Comparison of ENCODE assay signal across 23 cellular contexts in genomic region chr2:10507106-10507505, GRCh38. TPM values are rescaled to one million over a fixed set of nuclear protein-coding genes. Genes with fewer than 3 reads are reported as not detected.
A peak's percentile ranks its signal among the peaks of the same experiment; 100 is the strongest.
DNase-seq lines count a peak whose midpoint lies in the region; ATAC-seq and TF ChIP-seq lines count a peak whose summit lies in the region.
"Had no signal": no experiment of that assay in that cellular context is flagged by ENCODE, and none has a peak within 500 bp of the region (broad histone marks: within the 10 kb centered on the region; RNA-seq: fewer than 3 reads in every experiment).

No MANE protein-coding gene starts in this region.

- DNase-seq in activated CD8-positive, alpha-beta memory T cell treated with anti-CD3 and anti-CD28 coated beads, Interleukin-2, amount 50 U/mL, for 48 hours, result peak; percentile 32
- no peak for DNase-seq in activated CD8-positive, alpha-beta memory T cell treated with anti-CD3 and anti-CD28 coated beads, Interleukin-2, amount 10 ng/mL, durations not matched to agents 7 days and 5 days
- DNase-seq in H9, result no peak
- DNase-seq in mesenteric fat pad (ENCODE audit: low spot score), result peak; percentile 65
- DNase-seq in stomach, result peak; percentile 9
- DNase-seq: AML-193, C1 segment of cervical spinal cord, DND-41, GM23248, MM.1S, NCI-H1048, NCI-H1436, NCI-H187 treated with DMSO at 0.1 percent for 48 hours, NCI-H2107, NCI-H446 treated with DMSO at 0.1 percent for 48 hours, NCI-H526 treated with DMSO at 0.1 percent for 48 hours had no signal

- no peak for TF ChIP-seq POLR2A in stomach (IDR thresholded peaks at IDR 0.05)

- H3K79me1 ChIP-seq in H9 (ENCODE audit: insufficient read depth, low read depth, low read length, poor library complexity, severe bottlenecking), result no peaks in the 10 kb centered on the region

- H3K27ac ChIP-seq in H9 (ENCODE audit: insufficient read length, low read depth, low read length) (no peak overlapping the region), stomach (no peak overlapping the region)
- H3K27ac ChIP-seq: GM23248, SJSA1 had no signal

- no peak overlapping the region for H3K23ac ChIP-seq in H9 (ENCODE audit: insufficient read length, low read depth, low read length)

- no peak overlapping the region for H2BK12ac ChIP-seq in H9 (ENCODE audit: insufficient read length, low read depth, low read length)

- no peak overlapping the region for H2AFZ ChIP-seq in H9 (ENCODE audit: low read length)
- H2AFZ ChIP-seq: GM23248 had no signal

- H3K4me1 ChIP-seq in H9 (ENCODE audit: insufficient read depth, low read length), result no peaks in the 10 kb centered on the region
- no peaks in the 10 kb centered on the region for H3K4me1 ChIP-seq in stomach
- H3K4me1 ChIP-seq: SJSA1 had no signal

- TF ChIP-seq EP300 in stomach (IDR thresholded peaks at IDR 0.05), result no peak

- H4K91ac ChIP-seq in H9 (ENCODE audit: insufficient read length, low read depth, low read length), result no peak overlapping the region

- H3K23me2 ChIP-seq in H9 (ENCODE audit: insufficient read length, low read depth, low read length, poor library complexity, severe bottlenecking), result no peaks in the 10 kb centered on the region

- H3K9me3 Mint-ChIP-seq in activated CD8-positive, alpha-beta memory T cell treated with anti-CD3 and anti-CD28 coated beads, Interleukin-2, amount 10 ng/mL, durations not matched to agents 7 days and 5 days (ENCODE audit: low read depth), result no peaks in the 10 kb centered on the region
- H3K9me3 Mint-ChIP-seq in H9, result no peaks in the 10 kb centered on the region
- no peaks in the 10 kb centered on the region for H3K9me3 Mint-ChIP-seq in activated T-helper 17 cell treated with anti-CD3 and anti-CD28 coated beads, Interleukin-2, amount 50 U/mL, for 72 hours
- H3K9me3 Mint-ChIP-seq: CD8-positive, alpha-beta T cell had no signal

- no peak overlapping the region for H2BK120ac ChIP-seq in H9 (ENCODE audit: low read depth, low read length, poor library complexity, severe bottlenecking)

- no peak overlapping the region for H3K14ac ChIP-seq in H9 (ENCODE audit: insufficient read depth, low read length)

- no peak overlapping the region for H3K9ac ChIP-seq in H9 (ENCODE audit: extremely low read depth, insufficient read length, low read length)
- H3K9ac ChIP-seq: GM23248 had no signal

- H3K4ac ChIP-seq in H9 (ENCODE audit: low read depth, low read length), result no peak overlapping the region

- no peak overlapping the region for H2AK5ac ChIP-seq in H9 (ENCODE audit: insufficient read length, low read length)

- CTCF ChIA-PET in activated CD8-positive, alpha-beta memory T cell treated with anti-CD3 and anti-CD28 coated beads, Interleukin-2, amount 10 ng/mL, durations not matched to agents 7 days and 5 days (lab: Charles Lee), result no interaction called here

- H3K4me2 ChIP-seq in H9 (ENCODE audit: insufficient read depth, insufficient read length, low read length), result no peak overlapping the region

- no peak overlapping the region for H3K56ac ChIP-seq in H9 (ENCODE audit: insufficient read length, low read depth, low read length)

- H3K4me3 ChIP-seq in stomach, result no peak overlapping the region
- H3K4me3 ChIP-seq: GM12878, GM23248, SJSA1 had no signal

- no peak overlapping the region for H2BK15ac ChIP-seq in H9 (ENCODE audit: low read depth, low read length)

- TF ChIP-seq CTCF in H9 (conservative IDR thresholded peaks at IDR 0.05) (peak; percentile 13; the same call in 1 of the 3 replicates), stomach (IDR thresholded peaks at IDR 0.05) (no peak)

- WGBS in H9 (ENCODE audit: extremely low coverage, insufficient read length, low lambda C conversion rate), result no CpG with 5 or more reads among the region's 8 CpGs
- 79 to 92% (median 92%) methylated on average over 4 to 8 of the region's 8 CpGs for WGBS in stomach, 5 donors

- no peak overlapping the region for H2BK5ac ChIP-seq in H9 (ENCODE audit: insufficient read length, low read length)

- H3K27me3 ChIP-seq in H9 (ENCODE audit: insufficient read depth, low read length) (no peaks in the 10 kb centered on the region), stomach (no peaks in the 10 kb centered on the region)
- H3K27me3 ChIP-seq: SJSA1 had no signal

- no peaks in the 10 kb centered on the region for H3K4me1 Mint-ChIP-seq in activated CD8-positive, alpha-beta memory T cell treated with anti-CD3 and anti-CD28 coated beads, Interleukin-2, amount 10 ng/mL, durations not matched to agents 7 days and 5 days
- H3K4me1 Mint-ChIP-seq in H9, result peaks cover 5 to 7% of the 10 kb centered on the region in 2 experiments; a peak in 3 of 4 replicates
- peaks cover 3% of the 10 kb centered on the region for H3K4me1 Mint-ChIP-seq in activated T-helper 17 cell treated with anti-CD3 and anti-CD28 coated beads, Interleukin-2, amount 50 U/mL, for 72 hours

- no peak for ATAC-seq in activated CD8-positive, alpha-beta memory T cell treated with anti-CD3 and anti-CD28 coated beads, Interleukin-2, amount 10 ng/mL, durations not matched to agents 7 days and 5 days
- ATAC-seq in HG03439 (IDR thresholded peaks at IDR 0.05; ENCODE audit: unreplicated experiment) (no peak), GM21360 (IDR thresholded peaks at IDR 0.05; ENCODE audit: unreplicated experiment) (no peak)
- ATAC-seq in activated T-helper 17 cell treated with anti-CD3 and anti-CD28 coated beads, Interleukin-2, amount 50 U/mL, for 72 hours (replicated peaks), result no peak
- ATAC-seq: CD8-positive, alpha-beta T cell; GM12878; Right ventricle myocardium inferior had no signal

- no peak overlapping the region for H4K8ac ChIP-seq in H9 (replicated peaks; ENCODE audit: insufficient read length, low read depth, low read length)

- H3K79me2 ChIP-seq in H9 (ENCODE audit: insufficient read depth, low read length), result no peaks in the 10 kb centered on the region

- no peaks in the 10 kb centered on the region for H3K36me3 Mint-ChIP-seq in activated CD8-positive, alpha-beta memory T cell treated with anti-CD3 and anti-CD28 coated beads, Interleukin-2, amount 10 ng/mL, durations not matched to agents 7 days and 5 days
- H3K36me3 Mint-ChIP-seq in H9 (ENCODE audit: insufficient read depth in 1 of 3, low read depth in 3 of 3), result no peaks in the 10 kb centered on the region
- no peaks in the 10 kb centered on the region for H3K36me3 Mint-ChIP-seq in activated T-helper 17 cell treated with anti-CD3 and anti-CD28 coated beads, Interleukin-2, amount 50 U/mL, for 72 hours (ENCODE audit: low read depth)
- H3K36me3 Mint-ChIP-seq: CD8-positive, alpha-beta T cell had no signal

- no peak overlapping the region for H3K27ac Mint-ChIP-seq in activated CD8-positive, alpha-beta memory T cell treated with anti-CD3 and anti-CD28 coated beads, Interleukin-2, amount 10 ng/mL, durations not matched to agents 7 days and 5 days
- peak overlapping the region in 1 of 3 experiments; percentile 27; a peak in 1 of 7 replicates for H3K27ac Mint-ChIP-seq in H9
- no peak overlapping the region for H3K27ac Mint-ChIP-seq in activated T-helper 17 cell treated with anti-CD3 and anti-CD28 coated beads, Interleukin-2, amount 50 U/mL, for 72 hours
- H3K27ac Mint-ChIP-seq: CD8-positive, alpha-beta T cell had no signal

- no peaks in the 10 kb centered on the region for H3K36me3 ChIP-seq in stomach
- H3K36me3 ChIP-seq: SJSA1 had no signal

- no peaks in the 10 kb centered on the region for H3K9me3 ChIP-seq in H9 (ENCODE audit: control insufficient read depth, low read depth, low read length)
- no peaks in the 10 kb centered on the region for H3K9me3 ChIP-seq in stomach
- H3K9me3 ChIP-seq: SJSA1 had no signal

- H3K27me3 Mint-ChIP-seq in activated CD8-positive, alpha-beta memory T cell treated with anti-CD3 and anti-CD28 coated beads, Interleukin-2, amount 10 ng/mL, durations not matched to agents 7 days and 5 days, result peaks cover 14% of the 10 kb centered on the region
- H3K27me3 Mint-ChIP-seq in H9 (ENCODE audit: low read depth), result peaks cover 3% of the 10 kb centered on the region; the same call in 1 of the 2 replicates
- H3K27me3 Mint-ChIP-seq in activated T-helper 17 cell treated with anti-CD3 and anti-CD28 coated beads, Interleukin-2, amount 50 U/mL, for 72 hours, result peaks cover 6% of the 10 kb centered on the region

- no peaks in the 10 kb centered on the region for H4K20me1 ChIP-seq in H9 (ENCODE audit: control insufficient read depth, insufficient read depth, insufficient read length)

- no peak overlapping the region for H2BK20ac ChIP-seq in H9 (ENCODE audit: low read depth, low read length, poor library complexity, severe bottlenecking)

- intact Hi-C loops in stomach (cut with DNase I; ENCODE audit: low total_unique reads), result no loop called here

- H3K18ac ChIP-seq in H9 (ENCODE audit: insufficient read length, low read depth, low read length), result no peak overlapping the region

- H3T11ph ChIP-seq in H9 (ENCODE audit: low read length), result no peak overlapping the region

- no peak overlapping the region for H4K5ac ChIP-seq in H9 (ENCODE audit: insufficient read length, low read depth, low read length)

- no peak overlapping the region for H3K4me3 Mint-ChIP-seq in activated CD8-positive, alpha-beta memory T cell treated with anti-CD3 and anti-CD28 coated beads, Interleukin-2, amount 10 ng/mL, durations not matched to agents 7 days and 5 days
- no peak overlapping the region for H3K4me3 Mint-ChIP-seq in H9
- no peak overlapping the region for H3K4me3 Mint-ChIP-seq in activated T-helper 17 cell treated with anti-CD3 and anti-CD28 coated beads, Interleukin-2, amount 50 U/mL, for 72 hours
- H3K4me3 Mint-ChIP-seq: CD8-positive, alpha-beta T cell had no signal

RNA-seq across cellular contexts. Expression of gene ODC1, which starts 59.0 kb away (rescaled TPM):
- total RNA-seq in activated CD8-positive, alpha-beta memory T cell treated with anti-CD3 and anti-CD28 coated beads, Interleukin-2, amount 10 ng/mL, durations not matched to agents 7 days and 5 days, result 10 to 100 TPM; 64.8 to 80.3 TPM
- 46.5 and 48.3 TPM in 2 replicates for total RNA-seq in H9 (2021)
- total RNA-seq in mesenteric fat pad, result 32.8 TPM
- total RNA-seq in stomach, result 100 to 1,000 TPM in 3 of 5 donors, 10 to 100 TPM in 2; 33.0 to 148 (median 113) TPM
- 10 to 100 TPM; 32.2 to 51.8 (median 36.2) TPM for polyA plus RNA-seq in stomach
- 100 to 1,000 TPM in 1 of 2 donors, 10 to 100 TPM in 1; 60.3 to 180 TPM for total RNA-seq in activated T-helper 17 cell treated with anti-CD3 and anti-CD28 coated beads, Interleukin-2, amount 50 U/mL, for 72 hours

Comparison
In these comparisons a context has a peak if more than half of its experiments do, and no peak if none do; other contexts are left out.
1. DNase-seq: peak in activated CD8-positive, alpha-beta memory T cell treated with anti-CD3 and anti-CD28 coated beads, Interleukin-2, amount 50 U/mL, for 48 hours (single experiment), mesenteric fat pad (single experiment) and stomach (single experiment); none in activated CD8-positive, alpha-beta memory T cell treated with anti-CD3 and anti-CD28 coated beads, Interleukin-2, amount 10 ng/mL, durations not matched to agents 7 days and 5 days (single experiment) and H9 (single experiment).